Comparison of ENCODE assay signal across 30 cellular contexts in genomic region chr4:149443537-149443936, GRCh38.
"Had no signal": no experiment of that assay in that cellular context is flagged by ENCODE, and none has a peak within 500 bp of the region (broad histone marks: within the 10 kb centered on the region; RNA-seq: fewer than 3 reads in every experiment).

No MANE protein-coding gene starts in this region.

- H3K79me2 ChIP-seq: parathyroid adenoma had no signal

- H3K27ac Mint-ChIP-seq: natural killer cell; neural progenitor cell; progenitor cell of endocrine pancreas; stimulated activated memory B cell treated with anti-CD40 and anti-IgM and Interleukin-4, amounts not matched to agents 10 μg/mL and 1 μg/mL and 100 μg/mL, for 72 hours; stimulated activated naive CD8-positive, alpha-beta T cell treated with anti-CD3 and anti-CD28 coated beads, Interleukin-15, amount 100 ng/mL, for 72 hours; type B pancreatic cell had no signal

- H3K9ac ChIP-seq: neural progenitor cell, parathyroid adenoma had no signal

- H3K9me3 ChIP-seq: ovary, psoas muscle, spleen, suprapubic skin, testis, tibial artery, transverse colon, upper lobe of right lung, uterus had no signal

- H3K27me3 ChIP-seq: neural progenitor cell, ovary, spleen, suprapubic skin, testis, tibial artery, transverse colon, upper lobe of right lung, uterus had no signal

- H2AFZ ChIP-seq: neural progenitor cell, parathyroid adenoma had no signal

- H3K27me3 Mint-ChIP-seq: progenitor cell of endocrine pancreas; stimulated activated memory B cell treated with anti-CD40 and anti-IgM and Interleukin-4, amounts not matched to agents 10 μg/mL and 1 μg/mL and 100 μg/mL, for 72 hours; stimulated activated naive CD8-positive, alpha-beta T cell treated with anti-CD3 and anti-CD28 coated beads, Interleukin-15, amount 100 ng/mL, for 72 hours; type B pancreatic cell had no signal

- H3K4me1 ChIP-seq: neural progenitor cell, parathyroid adenoma, psoas muscle, spleen, suprapubic skin, testis, tibial artery, transverse colon, upper lobe of right lung, uterus had no signal

- H3K36me3 ChIP-seq: neural progenitor cell, ovary, spleen, suprapubic skin, tibial artery, transverse colon, upper lobe of right lung, uterus had no signal

- H3K4me2 ChIP-seq: neural progenitor cell, smooth muscle cell had no signal

- H3K36me3 Mint-ChIP-seq: natural killer cell; neural progenitor cell; stimulated activated memory B cell treated with anti-CD40 and anti-IgM and Interleukin-4, amounts not matched to agents 10 μg/mL and 1 μg/mL and 100 μg/mL, for 72 hours; type B pancreatic cell had no signal

- H3K9me3 Mint-ChIP-seq: nephron, neural progenitor cell, type B pancreatic cell had no signal

- H3K27ac ChIP-seq: neural progenitor cell, ovary, parathyroid adenoma, psoas muscle, skin epidermis, spleen, suprapubic skin, testis, tibial artery, transverse colon, upper lobe of right lung, uterus had no signal

- H3K4me3 ChIP-seq: neural progenitor cell, ovary, psoas muscle, skin epidermis, smooth muscle cell, spleen, suprapubic skin, testis, tibial artery, transverse colon, upper lobe of right lung, uterus had no signal

- H3K4me1 Mint-ChIP-seq: natural killer cell; nephron; neural progenitor cell; stimulated activated memory B cell treated with anti-CD40 and anti-IgM and Interleukin-4, amounts not matched to agents 10 μg/mL and 1 μg/mL and 100 μg/mL, for 72 hours; stimulated activated naive CD8-positive, alpha-beta T cell treated with anti-CD3 and anti-CD28 coated beads, Interleukin-15, amount 100 ng/mL, for 72 hours had no signal

- H3K4me3 Mint-ChIP-seq: natural killer cell; nephron; neural progenitor cell; stimulated activated memory B cell treated with anti-CD40 and anti-IgM and Interleukin-4, amounts not matched to agents 10 μg/mL and 1 μg/mL and 100 μg/mL, for 72 hours; stimulated activated naive CD8-positive, alpha-beta T cell treated with anti-CD3 and anti-CD28 coated beads, Interleukin-15, amount 100 ng/mL, for 72 hours; type B pancreatic cell had no signal

- DNase-seq: natural killer cell; occipital lobe; ovary; posterior cingulate gyrus; psoas muscle; right cardiac atrium; spleen; stimulated activated CD4-positive, alpha-beta T cell treated with anti-CD3 and anti-CD28 coated beads, Interleukin-12 subunit alpha, Interleukin-12 subunit beta, amount 100 ng/mL, for 4 hours; stimulated activated CD4-positive, alpha-beta T cell treated with anti-CD3 and anti-CD28 coated beads, Interleukin-1b, Interleukin-23, amount 100 ng/mL, for 48 hours; stimulated activated CD4-positive, alpha-beta T cell treated with anti-CD3 and anti-CD28 coated beads, Interleukin-4, amount 100 ng/mL, for 1 hour; stimulated activated CD4-positive, alpha-beta T cell treated with anti-CD3 and anti-CD28 coated beads, Interleukin-4, amount 100 ng/mL, for 4 hours; stimulated activated CD8-positive, alpha-beta memory T cell treated with anti-CD3 and anti-CD28 coated beads, Interleukin-4, amount 100 ng/mL, for 48 hours; stimulated activated naive CD4-positive, alpha-beta T cell; stimulated activated naive CD8-positive, alpha-beta T cell treated with anti-CD3 and anti-CD28 coated beads, Interleukin-15, amount 100 ng/mL, for 72 hours; stimulated activated naive CD8-positive, alpha-beta T cell treated with anti-CD3 and anti-CD28 coated beads, Interleukin-15, Interleukin-2, amounts not matched to agents 100 U/mL and 50 U/mL, for 24 hours; substantia nigra; testis; tibial artery; upper lobe of right lung; uterus had no signal
